Comparison of ENCODE assay signal across 9 cellular contexts in the genomic region with DNA sequence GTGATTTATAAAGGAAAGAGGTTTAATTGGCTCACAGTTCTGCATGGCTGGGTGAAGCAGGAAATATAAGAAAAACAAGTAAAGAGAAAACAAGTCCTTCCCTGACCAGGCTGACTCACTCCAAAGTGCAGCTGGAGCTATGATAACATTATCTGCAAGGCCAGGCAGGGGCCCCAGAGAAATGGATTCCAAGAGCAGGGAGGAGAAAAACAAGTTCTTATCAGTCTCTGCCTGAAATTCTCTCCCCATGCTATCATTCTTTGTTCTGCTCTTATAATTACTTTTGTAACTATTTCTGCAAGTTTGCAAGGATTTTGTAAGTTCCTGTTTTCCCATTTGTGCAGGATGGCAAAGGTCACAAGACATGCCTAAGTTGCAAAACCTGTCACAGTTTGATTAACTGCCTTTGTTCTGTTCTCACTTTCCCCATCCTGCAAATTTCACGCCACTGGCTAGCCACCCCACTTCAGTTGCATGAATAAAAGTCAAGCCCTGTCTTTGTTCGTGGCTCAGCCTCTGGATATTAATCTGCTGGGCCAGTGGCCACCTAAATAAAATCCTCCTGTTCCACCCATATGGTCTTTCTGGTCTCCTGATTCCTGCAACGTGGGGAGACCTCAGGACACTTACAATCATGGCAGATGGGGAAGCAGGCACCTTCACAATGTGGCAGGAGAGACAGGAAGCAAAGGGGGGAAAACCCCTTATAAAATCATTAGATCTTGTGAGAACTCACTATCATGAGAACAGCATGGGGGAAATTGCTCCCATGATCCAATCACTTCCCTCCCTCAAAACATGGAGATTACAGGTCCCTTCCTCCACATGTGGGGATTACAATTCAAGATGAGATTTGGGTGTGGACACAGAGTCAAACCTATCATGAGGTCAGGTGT. TPM values are rescaled to one million over a fixed set of nuclear protein-coding genes. Genes with fewer than 3 reads are reported as not detected.
DNase-seq lines count a peak whose midpoint lies in the region; ATAC-seq and TF ChIP-seq lines count a peak whose summit lies in the region.
"Had no signal": no experiment of that assay in that cellular context is flagged by ENCODE, and none has a peak within 500 bp of the region (broad histone marks: within the 10 kb centered on the region; RNA-seq: fewer than 3 reads in every experiment).

No MANE protein-coding gene starts in this region.

- POLR2A ChIA-PET in CD8-positive, alpha-beta T cell (lab: Charles Lee), result no interaction called here

- no peaks in the 10 kb centered on the region for H3K36me3 Mint-ChIP-seq in CD8-positive, alpha-beta T cell

- ATAC-seq in SK-N-SH treated with all-trans-retinoic acid at 6 μM for 48 hours, result peak; percentile 57; the same call in 2 of the 3 replicates
- ATAC-seq in CD8-positive, alpha-beta T cell, result no peak

- no peak overlapping the region for H3K27ac ChIP-seq in CD8-positive, alpha-beta T cell (ENCODE audit: low read depth, low read length)

- H3K27me3 ChIP-seq in CD8-positive, alpha-beta T cell (ENCODE audit: insufficient read depth, low read length), result no peaks in the 10 kb centered on the region

- no peak overlapping the region for H3K27ac Mint-ChIP-seq in CD8-positive, alpha-beta T cell

- H3K4me1 ChIP-seq in CD8-positive, alpha-beta T cell (ENCODE audit: insufficient read depth, low read length), result no peaks in the 10 kb centered on the region

- no peaks in the 10 kb centered on the region for H3K9me3 Mint-ChIP-seq in CD8-positive, alpha-beta T cell

- H3K4me3 Mint-ChIP-seq in CD8-positive, alpha-beta T cell, result no peak overlapping the region

- H3K4me1 Mint-ChIP-seq in CD8-positive, alpha-beta T cell (ENCODE audit: low read depth), result peaks cover 17% of the 10 kb centered on the region

- peak; percentile 30 for DNase-seq in ELF-1 (ENCODE audit: low read depth, low spot score)
- DNase-seq in foreskin melanocyte, result peak; percentile 57
- peak; percentile 81 for DNase-seq in posterior vena cava (ENCODE audit: low spot score)
- no peak for DNase-seq in NCI-H1092 treated with DMSO at 0.1 percent for 48 hours (lab: John Stamatoyannopoulos, UW)
- DNase-seq in CD8-positive, alpha-beta T cell, result no peak
- no peak for DNase-seq in NK-92 treated with Interleukin-12 subunit alpha and Interleukin-12 subunit beta, amount 100 ng/mL, for 24 hours (lab: John Stamatoyannopoulos, UW)
- no peak for DNase-seq in NCI-H187 treated with DMSO at 0.1 percent for 48 hours (lab: John Stamatoyannopoulos, UW)
- DNase-seq: NCI-H1048 had no signal

- no peak overlapping the region for H3K4me3 ChIP-seq in CD8-positive, alpha-beta T cell (ENCODE audit: low read depth, low read length)

- CTCF ChIA-PET in CD8-positive, alpha-beta T cell (lab: Charles Lee), result no interaction called here

- no peaks in the 10 kb centered on the region for H3K9me3 ChIP-seq in CD8-positive, alpha-beta T cell (ENCODE audit: low read length)

- H3K27me3 Mint-ChIP-seq in CD8-positive, alpha-beta T cell (ENCODE audit: low read depth), result no peaks in the 10 kb centered on the region

- no peak for TF ChIP-seq CTCF in CD8-positive, alpha-beta T cell (IDR thresholded peaks at IDR 0.05)

- H3K36me3 ChIP-seq in CD8-positive, alpha-beta T cell (ENCODE audit: insufficient read depth, low read length), result no peaks in the 10 kb centered on the region

- intact Hi-C loops in posterior vena cava (cut with DNase I), result no loop called here
- intact Hi-C loops in CD8-positive, alpha-beta T cell (cut with DNase I, micrococcal nuclease), result no loop called here

TF ChIP-seq in SK-N-SH treated with all-trans-retinoic acid at 6 μM for 48 hours, 23 proteins besides CTCF, POLR2A, EP300 and RAD21:
- TF ChIP-seq RARB (CRISPR knock-in tag; IDR thresholded peaks at IDR 0.05) (no peak), OSR1 (CRISPR knock-in tag; IDR thresholded peaks at IDR 0.05) (no peak)

RNA-seq across cellular contexts. Expression of gene ABCA9, which starts 13.1 kb away (rescaled TPM):
- total RNA-seq in posterior vena cava, result 10 to 100 TPM; 33.6 to 36.6 TPM
- total RNA-seq in CD8-positive, alpha-beta T cell, result not detected

Comparison
In these comparisons a context has a peak if more than half of its experiments do, and no peak if none do; other contexts are left out.
1. DNase-seq: peak in ELF-1 (single experiment), foreskin melanocyte (single experiment) and posterior vena cava (single experiment); none in NCI-H1092 treated with DMSO at 0.1 percent for 48 hours (single experiment), CD8-positive, alpha-beta T cell (0 of 7), NK-92 treated with Interleukin-12 subunit alpha and Interleukin-12 subunit beta, amount 100 ng/mL, for 24 hours (single experiment) and NCI-H187 treated with DMSO at 0.1 percent for 48 hours (single experiment).
2. RNA of gene ABCA9, which starts 13.1 kb away (total RNA-seq): 33.6 to 36.6 TPM in posterior vena cava; not detected in CD8-positive, alpha-beta T cell; every median in the first group is over 10 times any median in the second.